ENCODE assay signal across 8 cellular contexts in genomic region chr5:71932649-71933338, GRCh38.
DNase-seq lines count a peak whose midpoint lies in the region; ATAC-seq and TF ChIP-seq lines count a peak whose summit lies in the region.

No MANE protein-coding gene starts in this region.

- H3K9me3 ChIP-seq in adrenal gland (replicated peaks in 1 of 3), result no peaks in the 10 kb centered on the region

- H3K27ac Mint-ChIP-seq in stimulated activated effector memory CD8-positive, alpha-beta T cell treated with anti-CD3 and anti-CD28 coated beads, Interleukin-12 subunit alpha, Interleukin-12 subunit beta, amount 100 ng/mL, for 72 hours, result no peak overlapping the region

- no peak overlapping the region for H3K4me3 Mint-ChIP-seq in stimulated activated effector memory CD8-positive, alpha-beta T cell treated with anti-CD3 and anti-CD28 coated beads, Interleukin-12 subunit alpha, Interleukin-12 subunit beta, amount 100 ng/mL, for 72 hours

- H3K4me1 ChIP-seq in adrenal gland (replicated peaks in 1 of 2), result peaks cover 0 to 7% of the 10 kb centered on the region in 2 donors

- intact Hi-C loops in adrenal gland (cut with DNase I), result no loop called here

- TF ChIP-seq CTCF in adrenal gland (IDR thresholded peaks at IDR 0.05), result no peak

- DNase-seq in HuH-7.5 (ENCODE audit: low spot score), result peak; percentile 7
- DNase-seq in adrenal gland, result peak; percentile 24 to 78 (median 54)
- DNase-seq in hepatic stellate cell (ENCODE audit: low spot score), result peak; percentile 65
- no peak for DNase-seq in stimulated activated effector memory CD8-positive, alpha-beta T cell treated with anti-CD3 and anti-CD28 coated beads, Interleukin-12 subunit alpha, Interleukin-12 subunit beta, amount 100 ng/mL, for 72 hours (ENCODE audit: low spot score in 2 of 2)
- no peak for DNase-seq in central memory CD4-positive, alpha-beta T cell
- no peak for DNase-seq in stimulated activated CD4-positive, alpha-beta T cell treated with anti-CD3 and anti-CD28 coated beads, Interleukin-2, amount 100 ng/mL, for 48 hours

- TF ChIP-seq POLR2A in adrenal gland (IDR thresholded peaks at IDR 0.05), result no peak

- H3K27ac ChIP-seq in adrenal gland, result peak overlapping the region in 3 of 5 donors; percentile 5 to 66 (median 64)

- 44 to 55% (median 50%) methylated on average over 8 of the region's 8 CpGs for WGBS in adrenal gland, 4 donors

- no peaks in the 10 kb centered on the region for H3K36me3 Mint-ChIP-seq in stimulated activated effector memory CD8-positive, alpha-beta T cell treated with anti-CD3 and anti-CD28 coated beads, Interleukin-12 subunit alpha, Interleukin-12 subunit beta, amount 100 ng/mL, for 72 hours

- no peaks in the 10 kb centered on the region for H3K36me3 ChIP-seq in adrenal gland (replicated peaks in 1 of 2)

- no peak overlapping the region for H3K4me3 ChIP-seq in adrenal gland

- peak; percentile 45 for ATAC-seq in stimulated activated effector memory CD8-positive, alpha-beta T cell treated with anti-CD3 and anti-CD28 coated beads, Interleukin-12 subunit alpha, Interleukin-12 subunit beta, amount 100 ng/mL, for 72 hours
- no peak for ATAC-seq in HG02870 (IDR thresholded peaks at IDR 0.05; ENCODE audit: unreplicated experiment)
- no peak for ATAC-seq in GM21526 (IDR thresholded peaks at IDR 0.05; ENCODE audit: low FRiP score, unreplicated experiment)

- H3K4me1 Mint-ChIP-seq in stimulated activated effector memory CD8-positive, alpha-beta T cell treated with anti-CD3 and anti-CD28 coated beads, Interleukin-12 subunit alpha, Interleukin-12 subunit beta, amount 100 ng/mL, for 72 hours, result no peaks in the 10 kb centered on the region

- no peaks in the 10 kb centered on the region for H3K27me3 ChIP-seq in adrenal gland

- no peaks in the 10 kb centered on the region for H3K9me3 Mint-ChIP-seq in stimulated activated effector memory CD8-positive, alpha-beta T cell treated with anti-CD3 and anti-CD28 coated beads, Interleukin-12 subunit alpha, Interleukin-12 subunit beta, amount 100 ng/mL, for 72 hours

Comparison
In these comparisons a context has a peak if more than half of its experiments do, and no peak if none do; other contexts are left out.
1. DNase-seq: peak in HuH-7.5 (single experiment), adrenal gland (7 of 7) and hepatic stellate cell (single experiment); none in stimulated activated effector memory CD8-positive, alpha-beta T cell treated with anti-CD3 and anti-CD28 coated beads, Interleukin-12 subunit alpha, Interleukin-12 subunit beta, amount 100 ng/mL, for 72 hours (0 of 2), central memory CD4-positive, alpha-beta T cell (single experiment) and stimulated activated CD4-positive, alpha-beta T cell treated with anti-CD3 and anti-CD28 coated beads, Interleukin-2, amount 100 ng/mL, for 48 hours (0 of 2).